18 cellular contexts compared by ENCODE assay signal in genomic region chr1:99173282-99173681, GRCh38.
"Had no signal": no experiment of that assay in that cellular context is flagged by ENCODE, and none has a peak within 500 bp of the region (broad histone marks: within the 10 kb centered on the region; RNA-seq: fewer than 3 reads in every experiment).

No MANE protein-coding gene starts in this region.

- H3K36me3 Mint-ChIP-seq: brain; immature natural killer cell; naive thymus-derived CD8-positive, alpha-beta T cell; WTC11 had no signal

- H3K4me3 ChIP-seq: lung, psoas muscle, sigmoid colon, thoracic aorta had no signal

- H3K27me3 ChIP-seq: sigmoid colon had no signal

- ATAC-seq: effector memory CD8-positive, alpha-beta T cell; left cardiac atrium; naive thymus-derived CD8-positive, alpha-beta T cell; psoas muscle; stimulated activated naive CD8-positive, alpha-beta T cell treated with anti-CD3 and anti-CD28 coated beads, Interleukin-15, Interleukin-2, amounts not matched to agents 100 U/mL and 50 U/mL, for 24 hours; WTC11 had no signal

- H3K36me3 ChIP-seq: sigmoid colon, thoracic aorta had no signal

- H3K4me1 Mint-ChIP-seq: activated CD4-positive, alpha-beta T cell treated with anti-CD3 and anti-CD28 coated beads, Interleukin-2, amount 10 ng/mL, durations not matched to agents 24 days and 14 days; immature natural killer cell; naive thymus-derived CD8-positive, alpha-beta T cell; WTC11 had no signal

- H3K4me3 Mint-ChIP-seq: activated CD4-positive, alpha-beta T cell treated with anti-CD3 and anti-CD28 coated beads, Interleukin-2, amount 10 ng/mL, durations not matched to agents 24 days and 14 days; activated naive CD4-positive, alpha-beta T cell treated with anti-CD3 and anti-CD28 coated beads for 36 hours; activated T-helper 1 cell treated with anti-CD3 and anti-CD28 coated beads, Interleukin-12 subunit alpha, Interleukin-12 subunit beta, Interleukin-2, Interleukin-4 antibody, amounts not matched to agents 30 ng/mL and 10 ng/mL and 1 ng/mL, durations not matched to agents 14 hours and 24 hours and 36 hours; dendritic cell treated with granulocyte-macrophage colony-stimulating factor and Interleukin-4, amounts not matched to agents 40 ng/mL and 50 ng/mL, for 4 days; effector memory CD8-positive, alpha-beta T cell; immature natural killer cell; naive thymus-derived CD8-positive, alpha-beta T cell; T-helper 1 cell treated with Interleukin-12 subunit alpha and Interleukin-12 subunit beta and Interleukin-4 antibody, amounts not matched to agents 30 μg/mL and 1 μg/mL, for 36 hours; WTC11 had no signal

- H3K27me3 Mint-ChIP-seq: brain; dendritic cell treated with granulocyte-macrophage colony-stimulating factor and Interleukin-4, amounts not matched to agents 40 ng/mL and 50 ng/mL, for 4 days had no signal

- H3K4me1 ChIP-seq: psoas muscle, sigmoid colon had no signal

- DNase-seq: activated CD4-positive, alpha-beta T cell treated with anti-CD3 and anti-CD28 coated beads, Interleukin-2, amount 10 ng/mL, durations not matched to agents 24 days and 14 days; activated naive CD4-positive, alpha-beta T cell treated with anti-CD3 and anti-CD28 coated beads for 36 hours; effector memory CD8-positive, alpha-beta T cell; hypothalamus; immature natural killer cell; left cardiac atrium; naive thymus-derived CD8-positive, alpha-beta T cell; psoas muscle; sigmoid colon; stimulated activated CD4-positive, alpha-beta T cell treated with anti-CD3 and anti-CD28 coated beads, Interleukin-2, amount 100 ng/mL, for 24 hours; stimulated activated naive CD8-positive, alpha-beta T cell treated with anti-CD3 and anti-CD28 coated beads, Interleukin-15, Interleukin-2, amounts not matched to agents 100 U/mL and 50 U/mL, for 24 hours had no signal

- H3K27ac Mint-ChIP-seq: activated CD4-positive, alpha-beta T cell treated with anti-CD3 and anti-CD28 coated beads, Interleukin-2, amount 10 ng/mL, durations not matched to agents 24 days and 14 days; activated naive CD4-positive, alpha-beta T cell treated with anti-CD3 and anti-CD28 coated beads for 36 hours; activated T-helper 1 cell treated with anti-CD3 and anti-CD28 coated beads, Interleukin-12 subunit alpha, Interleukin-12 subunit beta, Interleukin-2, Interleukin-4 antibody, amounts not matched to agents 30 ng/mL and 10 ng/mL and 1 ng/mL, durations not matched to agents 14 hours and 24 hours and 36 hours; dendritic cell treated with granulocyte-macrophage colony-stimulating factor and Interleukin-4, amounts not matched to agents 40 ng/mL and 50 ng/mL, for 4 days; effector memory CD8-positive, alpha-beta T cell; immature natural killer cell; naive thymus-derived CD8-positive, alpha-beta T cell; T-helper 1 cell treated with Interleukin-12 subunit alpha and Interleukin-12 subunit beta and Interleukin-4 antibody, amounts not matched to agents 30 μg/mL and 1 μg/mL, for 36 hours; WTC11 had no signal

- H3K9me3 Mint-ChIP-seq: activated CD4-positive, alpha-beta T cell treated with anti-CD3 and anti-CD28 coated beads, Interleukin-2, amount 10 ng/mL, durations not matched to agents 24 days and 14 days; activated naive CD4-positive, alpha-beta T cell treated with anti-CD3 and anti-CD28 coated beads for 36 hours; activated T-helper 1 cell treated with anti-CD3 and anti-CD28 coated beads, Interleukin-12 subunit alpha, Interleukin-12 subunit beta, Interleukin-2, Interleukin-4 antibody, amounts not matched to agents 30 ng/mL and 10 ng/mL and 1 ng/mL, durations not matched to agents 14 hours and 24 hours and 36 hours; brain; dendritic cell treated with granulocyte-macrophage colony-stimulating factor and Interleukin-4, amounts not matched to agents 40 ng/mL and 50 ng/mL, for 4 days; effector memory CD8-positive, alpha-beta T cell; naive thymus-derived CD8-positive, alpha-beta T cell; T-helper 1 cell treated with Interleukin-12 subunit alpha and Interleukin-12 subunit beta and Interleukin-4 antibody, amounts not matched to agents 30 μg/mL and 1 μg/mL, for 36 hours; WTC11 had no signal

- H3K9me3 ChIP-seq: psoas muscle, sigmoid colon, thoracic aorta had no signal
